In the genomic region with DNA sequence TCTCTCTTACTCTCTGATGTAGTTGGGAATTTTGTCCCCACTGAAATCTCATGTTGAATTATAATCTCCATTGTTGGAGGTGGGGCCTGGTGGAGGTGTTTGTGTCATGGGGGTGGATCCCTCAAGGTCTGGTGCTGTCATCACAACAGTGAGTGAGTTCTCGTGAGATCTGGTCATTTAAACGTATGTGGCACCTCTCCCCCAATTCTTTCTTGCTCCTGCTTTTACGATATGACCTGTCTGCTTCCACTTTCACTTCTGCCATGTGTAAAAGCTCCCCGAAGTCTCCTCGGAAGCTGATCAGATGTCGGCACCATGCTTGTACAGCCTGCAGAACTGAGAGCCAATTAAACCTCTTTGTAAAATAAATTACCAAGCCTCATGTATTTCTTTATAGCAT, we compare ENCODE assay signal across 29 cellular contexts.
"Had no signal": no experiment of that assay in that cellular context is flagged by ENCODE, and none has a peak within 500 bp of the region (broad histone marks: within the 10 kb centered on the region; RNA-seq: fewer than 3 reads in every experiment).

No MANE protein-coding gene starts in this region.

- H3K4me3 Mint-ChIP-seq: activated CD8-positive, alpha-beta T cell treated with anti-CD3 and anti-CD28 coated beads, Interleukin-2, amount 10 ng/mL, durations not matched to agents 7 days and 5 days; activated naive CD4-positive, alpha-beta T cell treated with anti-CD3 and anti-CD28 coated beads, Interleukin-2, amount 50 U/mL, for 24 hours; activated T-cell treated with anti-CD3 and anti-CD28 coated beads, Interleukin-2, amount 50 U/mL, for 24 hours; activated T-helper 1 cell treated with anti-CD3 and anti-CD28 coated beads, Interleukin-12 subunit alpha, Interleukin-12 subunit beta, Interleukin-2, Interleukin-4 antibody, amounts not matched to agents 30 ng/mL and 10 ng/mL and 1 ng/mL, durations not matched to agents 14 hours and 24 hours and 36 hours; T-cell had no signal

- H3K27me3 ChIP-seq: breast epithelium, colonic mucosa, MG63, Peyer's patch had no signal

- H3K36me3 ChIP-seq: breast epithelium, colonic mucosa, MG63, Peyer's patch, WERI-Rb-1 had no signal

- H3K27me3 Mint-ChIP-seq: activated naive CD4-positive, alpha-beta T cell treated with anti-CD3 and anti-CD28 coated beads, Interleukin-2, amount 50 U/mL, for 24 hours; activated T-cell treated with anti-CD3 and anti-CD28 coated beads, Interleukin-2, amount 50 U/mL, for 24 hours; T-cell had no signal

- H3K9me3 ChIP-seq: breast epithelium, colonic mucosa, MG63, Peyer's patch had no signal

- H3K4me1 ChIP-seq: breast epithelium, colonic mucosa, Peyer's patch had no signal

- H3K27ac ChIP-seq: breast epithelium, colonic mucosa, KMS-11, Peyer's patch, WERI-Rb-1 had no signal

- H3K4me1 Mint-ChIP-seq: activated naive CD4-positive, alpha-beta T cell treated with anti-CD3 and anti-CD28 coated beads, Interleukin-2, amount 50 U/mL, for 24 hours; T-cell had no signal

- ATAC-seq: activated CD4-positive, CD25-positive, alpha-beta regulatory T cell treated with anti-CD3 and anti-CD28 coated beads, Interleukin-2, amount 50 U/mL, for 24 hours; activated CD8-positive, alpha-beta T cell treated with anti-CD3 and anti-CD28 coated beads, Interleukin-2, amount 10 ng/mL, durations not matched to agents 7 days and 5 days; T-cell had no signal

- H3K36me3 Mint-ChIP-seq: activated naive CD4-positive, alpha-beta T cell treated with anti-CD3 and anti-CD28 coated beads, Interleukin-2, amount 50 U/mL, for 24 hours; T-cell had no signal

- H3K4me3 ChIP-seq: breast epithelium, colonic mucosa, MG63, Peyer's patch had no signal

- H3K27ac Mint-ChIP-seq: activated CD8-positive, alpha-beta T cell treated with anti-CD3 and anti-CD28 coated beads, Interleukin-2, amount 10 ng/mL, durations not matched to agents 7 days and 5 days; activated naive CD4-positive, alpha-beta T cell treated with anti-CD3 and anti-CD28 coated beads, Interleukin-2, amount 50 U/mL, for 24 hours; activated T-cell treated with anti-CD3 and anti-CD28 coated beads, Interleukin-2, amount 50 U/mL, for 24 hours; activated T-helper 1 cell treated with anti-CD3 and anti-CD28 coated beads, Interleukin-12 subunit alpha, Interleukin-12 subunit beta, Interleukin-2, Interleukin-4 antibody, amounts not matched to agents 30 ng/mL and 10 ng/mL and 1 ng/mL, durations not matched to agents 14 hours and 24 hours and 36 hours; T-cell had no signal

- DNase-seq: activated CD4-positive, alpha-beta T cell treated with anti-CD3 and anti-CD28 coated beads for 48 hours; activated CD4-positive, alpha-beta T cell treated with anti-CD3 and anti-CD28 coated beads, Interleukin-2, amount 50 U/mL, for 4 hours; activated CD8-positive, alpha-beta T cell treated with anti-CD3 and anti-CD28 coated beads, Interleukin-2, amount 10 ng/mL, durations not matched to agents 7 days and 5 days; activated effector memory CD4-positive, alpha-beta T cell treated with Interleukin-2 at 50 U/mL for 16 hours; activated naive CD4-positive, alpha-beta T cell; activated T-cell treated with anti-CD3 and anti-CD28 coated beads, Interleukin-2, amount 50 U/mL, for 24 hours; aorta; caudate nucleus; colonic mucosa; MG63; MV-4-11; NCI-H1092 treated with DMSO at 0.1 percent for 48 hours; NCI-H1417 treated with DMSO at 0.1 percent for 48 hours; NCI-H1694 treated with DMSO at 0.1 percent for 48 hours; NCI-H2029 treated with DMSO at 0.1 percent for 48 hours; NCI-H446; NCI-H524; NCI-H748 treated with DMSO at 0.1 percent for 48 hours; Peyer's patch; SHP77 treated with DMSO at 0.1 percent for 48 hours; T-cell; T-helper 2 cell; T1000; WERI-Rb-1 had no signal
